Comparison of ENCODE assay signal across 1 cellular context in the genomic region with DNA sequence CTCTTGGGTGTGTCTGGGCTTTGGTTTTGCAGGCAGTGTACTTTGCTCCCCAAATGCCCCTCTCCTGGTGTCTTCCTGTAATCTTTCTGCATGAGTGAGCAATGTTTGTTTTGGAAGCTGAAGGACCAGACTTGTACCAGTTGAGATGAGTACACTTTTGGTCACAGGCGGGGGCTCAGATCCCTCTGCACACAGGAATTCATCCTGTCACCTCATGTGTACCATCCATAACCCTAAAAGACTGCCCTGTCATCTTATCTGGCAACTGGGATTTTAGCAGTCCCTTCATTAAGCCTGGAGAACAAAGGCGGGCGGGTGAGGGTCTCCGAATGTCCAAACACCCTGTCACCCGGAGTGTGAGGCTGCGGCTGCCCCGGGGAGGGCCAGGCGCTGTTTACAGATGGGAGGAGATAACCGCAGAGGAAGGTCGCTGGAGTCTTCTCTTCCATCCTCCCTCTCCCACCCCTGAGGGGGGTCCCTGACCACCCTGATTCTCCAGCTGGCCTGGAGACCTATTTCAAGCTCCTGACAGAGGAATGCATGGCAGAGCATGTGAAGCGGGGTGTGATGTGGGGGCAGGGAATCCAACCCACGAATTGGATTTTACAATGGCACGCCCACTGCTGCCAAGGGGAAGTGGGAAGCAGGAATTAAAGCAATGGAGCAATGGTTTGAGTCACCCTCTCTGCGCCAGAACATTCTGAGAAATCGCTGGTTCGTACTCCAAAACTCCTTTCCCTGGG.
TF ChIP-seq lines count a peak whose summit lies in the region.

No MANE protein-coding gene starts in this region.

TF ChIP-seq in HepG2, 621 proteins besides CTCF, POLR2A, EP300 and RAD21 (continues in another document):
- TF ChIP-seq THAP9 (CRISPR knock-in tag; IDR thresholded peaks at IDR 0.05; ENCODE audit: borderline replicate concordance) (no peak), HMGA1 (CRISPR knock-in tag; conservative IDR thresholded peaks at IDR 0.05) (no peak), ZNF225 (CRISPR knock-in tag; IDR thresholded peaks at IDR 0.05) (no peak), ZNF260 (CRISPR knock-in tag; IDR thresholded peaks at IDR 0.05; ENCODE audit: borderline replicate concordance, low read depth) (no peak), CENPBD1 (CRISPR knock-in tag; IDR thresholded peaks at IDR 0.05; ENCODE audit: borderline replicate concordance, low read depth) (no peak), CEBPZ (IDR thresholded peaks at IDR 0.05; ENCODE audit: low read length) (no peak), HDAC1 (CRISPR knock-in tag; IDR thresholded peaks at IDR 0.05) (no peak), ZNF329 (CRISPR knock-in tag; IDR thresholded peaks at IDR 0.05; ENCODE audit: low read depth) (no peak), FOXO1 (CRISPR knock-in tag; IDR thresholded peaks at IDR 0.05) (no peak), NFKBIZ (CRISPR knock-in tag; IDR thresholded peaks at IDR 0.05) (no peak), MEF2D (CRISPR knock-in tag; IDR thresholded peaks at IDR 0.05) (no peak), MAFG (CRISPR knock-in tag; IDR thresholded peaks at IDR 0.05) (no peak), CCAR2 (optimal IDR thresholded peaks at IDR 0.05; ENCODE audit: low read depth, low read length) (no peak), ZNF501 (CRISPR knock-in tag; IDR thresholded peaks at IDR 0.05) (no peak), NR2C2 (CRISPR knock-in tag; IDR thresholded peaks at IDR 0.05; ENCODE audit: borderline replicate concordance) (peak; percentile 22; the same call in 1 of the 2 replicates), SRSF9 (IDR thresholded peaks at IDR 0.05; ENCODE audit: borderline replicate concordance, insufficient read depth, low read depth, low read length, poor library complexity, severe bottlenecking) (no peak), MAZ (IDR thresholded peaks at IDR 0.05; ENCODE audit: borderline replicate concordance, low read depth, low read length) (no peak), MAZ (CRISPR knock-in tag; IDR thresholded peaks at IDR 0.05; ENCODE audit: low read depth) (no peak), MEIS2 (CRISPR knock-in tag; IDR thresholded peaks at IDR 0.05) (0 out of 2 replicates have a peak, but pooled peaks have one; percentile 22), IRF9 (CRISPR knock-in tag; IDR thresholded peaks at IDR 0.05; ENCODE audit: borderline replicate concordance) (no peak), ATF7-NPFF (CRISPR knock-in tag; IDR thresholded peaks at IDR 0.05; ENCODE audit: low read depth) (no peak), MED1 (CRISPR knock-in tag; IDR thresholded peaks at IDR 0.05) (no peak)
- TF ChIP-seq, protein P1, sequence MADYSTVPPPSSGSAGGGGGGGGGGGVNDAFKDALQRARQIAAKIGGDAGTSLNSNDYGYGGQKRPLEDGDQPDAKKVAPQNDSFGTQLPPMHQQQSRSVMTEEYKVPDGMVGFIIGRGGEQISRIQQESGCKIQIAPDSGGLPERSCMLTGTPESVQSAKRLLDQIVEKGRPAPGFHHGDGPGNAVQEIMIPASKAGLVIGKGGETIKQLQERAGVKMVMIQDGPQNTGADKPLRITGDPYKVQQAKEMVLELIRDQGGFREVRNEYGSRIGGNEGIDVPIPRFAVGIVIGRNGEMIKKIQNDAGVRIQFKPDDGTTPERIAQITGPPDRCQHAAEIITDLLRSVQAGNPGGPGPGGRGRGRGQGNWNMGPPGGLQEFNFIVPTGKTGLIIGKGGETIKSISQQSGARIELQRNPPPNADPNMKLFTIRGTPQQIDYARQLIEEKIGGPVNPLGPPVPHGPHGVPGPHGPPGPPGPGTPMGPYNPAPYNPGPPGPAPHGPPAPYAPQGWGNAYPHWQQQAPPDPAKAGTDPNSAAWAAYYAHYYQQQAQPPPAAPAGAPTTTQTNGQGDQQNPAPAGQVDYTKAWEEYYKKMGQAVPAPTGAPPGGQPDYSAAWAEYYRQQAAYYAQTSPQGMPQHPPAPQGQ (CRISPR knock-in tag; IDR thresholded peaks at IDR 0.05; ENCODE audit: borderline replicate concordance): no peak
- TF ChIP-seq, protein P2, sequence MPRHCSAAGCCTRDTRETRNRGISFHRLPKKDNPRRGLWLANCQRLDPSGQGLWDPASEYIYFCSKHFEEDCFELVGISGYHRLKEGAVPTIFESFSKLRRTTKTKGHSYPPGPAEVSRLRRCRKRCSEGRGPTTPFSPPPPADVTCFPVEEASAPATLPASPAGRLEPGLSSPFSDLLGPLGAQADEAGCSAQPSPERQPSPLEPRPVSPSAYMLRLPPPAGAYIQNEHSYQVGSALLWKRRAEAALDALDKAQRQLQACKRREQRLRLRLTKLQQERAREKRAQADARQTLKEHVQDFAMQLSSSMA (CRISPR knock-in tag; IDR thresholded peaks at IDR 0.05): no peak
- TF ChIP-seq, protein P3, sequence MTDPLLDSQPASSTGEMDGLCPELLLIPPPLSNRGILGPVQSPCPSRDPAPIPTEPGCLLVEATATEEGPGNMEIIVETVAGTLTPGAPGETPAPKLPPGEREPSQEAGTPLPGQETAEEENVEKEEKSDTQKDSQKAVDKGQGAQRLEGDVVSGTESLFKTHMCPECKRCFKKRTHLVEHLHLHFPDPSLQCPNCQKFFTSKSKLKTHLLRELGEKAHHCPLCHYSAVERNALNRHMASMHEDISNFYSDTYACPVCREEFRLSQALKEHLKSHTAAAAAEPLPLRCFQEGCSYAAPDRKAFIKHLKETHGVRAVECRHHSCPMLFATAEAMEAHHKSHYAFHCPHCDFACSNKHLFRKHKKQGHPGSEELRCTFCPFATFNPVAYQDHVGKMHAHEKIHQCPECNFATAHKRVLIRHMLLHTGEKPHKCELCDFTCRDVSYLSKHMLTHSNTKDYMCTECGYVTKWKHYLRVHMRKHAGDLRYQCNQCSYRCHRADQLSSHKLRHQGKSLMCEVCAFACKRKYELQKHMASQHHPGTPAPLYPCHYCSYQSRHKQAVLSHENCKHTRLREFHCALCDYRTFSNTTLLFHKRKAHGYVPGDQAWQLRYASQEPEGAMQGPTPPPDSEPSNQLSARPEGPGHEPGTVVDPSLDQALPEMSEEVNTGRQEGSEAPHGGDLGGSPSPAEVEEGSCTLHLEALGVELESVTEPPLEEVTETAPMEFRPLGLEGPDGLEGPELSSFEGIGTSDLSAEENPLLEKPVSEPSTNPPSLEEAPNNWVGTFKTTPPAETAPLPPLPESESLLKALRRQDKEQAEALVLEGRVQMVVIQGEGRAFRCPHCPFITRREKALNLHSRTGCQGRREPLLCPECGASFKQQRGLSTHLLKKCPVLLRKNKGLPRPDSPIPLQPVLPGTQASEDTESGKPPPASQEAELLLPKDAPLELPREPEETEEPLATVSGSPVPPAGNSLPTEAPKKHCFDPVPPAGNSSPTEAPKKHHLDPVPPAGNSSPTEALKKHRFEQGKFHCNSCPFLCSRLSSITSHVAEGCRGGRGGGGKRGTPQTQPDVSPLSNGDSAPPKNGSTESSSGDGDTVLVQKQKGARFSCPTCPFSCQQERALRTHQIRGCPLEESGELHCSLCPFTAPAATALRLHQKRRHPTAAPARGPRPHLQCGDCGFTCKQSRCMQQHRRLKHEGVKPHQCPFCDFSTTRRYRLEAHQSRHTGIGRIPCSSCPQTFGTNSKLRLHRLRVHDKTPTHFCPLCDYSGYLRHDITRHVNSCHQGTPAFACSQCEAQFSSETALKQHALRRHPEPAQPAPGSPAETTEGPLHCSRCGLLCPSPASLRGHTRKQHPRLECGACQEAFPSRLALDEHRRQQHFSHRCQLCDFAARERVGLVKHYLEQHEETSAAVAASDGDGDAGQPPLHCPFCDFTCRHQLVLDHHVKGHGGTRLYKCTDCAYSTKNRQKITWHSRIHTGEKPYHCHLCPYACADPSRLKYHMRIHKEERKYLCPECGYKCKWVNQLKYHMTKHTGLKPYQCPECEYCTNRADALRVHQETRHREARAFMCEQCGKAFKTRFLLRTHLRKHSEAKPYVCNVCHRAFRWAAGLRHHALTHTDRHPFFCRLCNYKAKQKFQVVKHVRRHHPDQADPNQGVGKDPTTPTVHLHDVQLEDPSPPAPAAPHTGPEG (CRISPR knock-in tag; IDR thresholded peaks at IDR 0.05): no peak
